Comparison of ENCODE assay signal across 8 cellular contexts in the genomic region with DNA sequence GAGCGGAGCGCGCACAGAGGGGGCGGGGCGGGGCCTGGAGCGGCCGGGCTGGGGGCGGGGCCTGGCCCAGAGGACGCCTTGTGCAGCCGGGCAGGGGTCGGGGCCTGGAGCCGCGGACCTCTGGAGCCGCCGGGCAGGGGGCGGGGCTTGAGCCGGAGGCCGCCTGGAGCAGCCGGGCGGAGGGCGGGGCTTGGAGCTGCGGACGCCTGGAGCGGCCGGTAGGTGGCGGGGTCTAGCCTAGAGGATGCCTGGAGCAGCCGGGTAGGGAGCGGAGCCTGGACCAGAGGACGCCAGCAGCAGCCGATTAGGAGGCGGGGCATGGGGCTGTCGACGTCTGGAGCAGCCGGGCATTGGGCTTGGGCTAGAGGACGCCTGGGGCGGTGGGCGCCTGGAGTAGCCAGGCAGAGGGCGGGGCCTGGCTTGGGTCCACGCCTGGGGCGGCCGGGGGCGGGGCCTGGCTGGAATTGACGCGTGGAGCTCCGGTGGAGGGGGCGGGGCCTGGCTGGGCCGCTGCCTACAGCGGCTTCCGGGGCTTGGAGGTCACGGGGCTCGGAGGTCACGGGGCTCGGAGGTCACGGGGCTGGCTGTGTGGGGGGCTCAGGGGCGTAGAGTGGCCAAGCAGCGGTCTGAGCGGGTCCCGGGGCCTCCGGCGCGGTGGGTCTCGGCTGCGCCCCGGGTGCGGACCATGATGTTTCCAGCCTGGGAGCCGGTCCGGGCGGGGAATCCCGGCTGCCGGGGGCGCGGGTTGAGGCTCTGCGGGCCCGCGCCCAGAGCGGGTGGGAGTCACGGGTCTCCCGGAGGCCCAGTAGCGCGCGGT. TPM values are rescaled to one million over a fixed set of nuclear protein-coding genes. Genes with fewer than 3 reads are reported as not detected.
A peak's percentile ranks its signal among the peaks of the same experiment; 100 is the strongest.
DNase-seq lines count a peak whose midpoint lies in the region; TF ChIP-seq lines count a peak whose summit lies in the region.

Gene ANKRD10 (minus strand): TSS at position 13 of the 817 bp plus-strand sequence. CDS start 135 bp downstream, outside the sequence.

- H3K27ac ChIP-seq in MM.1S (ENCODE audit: low read length) (peak within 1 kb of the TSS; percentile 97), stomach smooth muscle (ENCODE audit: low read length) (peak within 1 kb of the TSS; percentile 98)

- peak within 1 kb of the TSS; percentile 95 for H3K4me3 Mint-ChIP-seq in neural crest cell

- H3K27me3 ChIP-seq in MM.1S (replicated peaks; ENCODE audit: insufficient read depth, low read length) (no peaks in the 10 kb centered on the region), stomach smooth muscle (ENCODE audit: control insufficient read depth in 1 of 2, insufficient read depth in 2 of 2, low read length in 2 of 2) (no peaks in the 10 kb centered on the region)

- no peaks in the 10 kb centered on the region for H3K36me3 Mint-ChIP-seq in neural crest cell (ENCODE audit: low read depth)

- H3K4me1 ChIP-seq in MM.1S (ENCODE audit: low read length) (peaks cover 25% of the 10 kb centered on the region), stomach smooth muscle (ENCODE audit: control insufficient read depth, insufficient read depth, low read length) (peaks cover 25% of the 10 kb centered on the region)

- H3K9me3 ChIP-seq in MM.1S (replicated peaks; ENCODE audit: insufficient read depth, low read length) (no peaks in the 10 kb centered on the region), stomach smooth muscle (ENCODE audit: control insufficient read depth in 2 of 2, low read length in 2 of 2) (no peaks in the 10 kb centered on the region)

- H3K36me3 ChIP-seq in MM.1S (replicated peaks; ENCODE audit: insufficient read depth, low read length) (peaks cover 4% of the 10 kb centered on the region; the same call in 1 of the 2 replicates), stomach smooth muscle (ENCODE audit: control insufficient read depth in 2 of 2, insufficient read depth in 2 of 2, low read length in 2 of 2) (peaks cover 0 to 2% of the 10 kb centered on the region in 2 donors)

- peak within 1 kb of the TSS; percentile 83 for H3K4me2 ChIP-seq in MM.1S (ENCODE audit: low read depth, low read length)

- no peaks in the 10 kb centered on the region for H3K9me2 ChIP-seq in MM.1S (replicated peaks; ENCODE audit: insufficient read depth, low read length)

- DNase-seq in GDM1 (lab: John Stamatoyannopoulos, UW), result peak; percentile 100
- peak; percentile 98 for DNase-seq in HCEC 1CT
- peak; percentile 98 for DNase-seq in MM.1S
- DNase-seq in SIG-M5 (lab: John Stamatoyannopoulos, UW), result peak; percentile 75
- DNase-seq in activated gamma-delta T cell (lab: John Stamatoyannopoulos, UW), result peak; percentile 88
- DNase-seq in fibroblast of villous mesenchyme (ENCODE audit: low read depth), result peak; percentile 100
- peak; percentile 98 for DNase-seq in neural crest cell (ENCODE audit: low read depth, low spot score)

- H3F3A ChIP-seq in MM.1S (ENCODE audit: insufficient read depth, low read length), result peaks cover 29% of the 10 kb centered on the region

- H3K79me2 ChIP-seq in MM.1S (ENCODE audit: low read length), result peaks cover 43% of the 10 kb centered on the region

- H3K9ac ChIP-seq in MM.1S (ENCODE audit: low read length) (peak within 1 kb of the TSS; percentile 98), stomach smooth muscle (ENCODE audit: low read length in 2 of 2) (peak within 1 kb of the TSS; percentile 90 to 93)

- H4K20me1 ChIP-seq in MM.1S (ENCODE audit: insufficient read depth, low read length), result no peaks in the 10 kb centered on the region; the same call in 1 of the 2 replicates

- peaks cover 44% of the 10 kb centered on the region for H3K4me1 Mint-ChIP-seq in neural crest cell

- peak within 1 kb of the TSS; percentile 99 for H3K27ac Mint-ChIP-seq in neural crest cell (ENCODE audit: unreplicated experiment)

- H3K27me3 Mint-ChIP-seq in neural crest cell (ENCODE audit: low read depth), result no peaks in the 10 kb centered on the region

- TF ChIP-seq CTCF in MM.1S (IDR thresholded peaks at IDR 0.05; ENCODE audit: low read length), result peak; percentile 70
- peak; percentile 75 for TF ChIP-seq CTCF in fibroblast of villous mesenchyme (IDR thresholded peaks at IDR 0.05; ENCODE audit: insufficient read depth, low read depth, low read length)
- TF ChIP-seq CTCF in neural crest cell (conservative IDR thresholded peaks at IDR 0.05), result peak; percentile 90

- H2AFZ ChIP-seq in MM.1S (ENCODE audit: low read length), result peak within 1 kb of the TSS; percentile 82

- peak within 1 kb of the TSS; percentile 99 for H3K4me3 ChIP-seq in MM.1S (ENCODE audit: low read length)
- H3K4me3 ChIP-seq in fibroblast of villous mesenchyme (ENCODE audit: low read depth, low read length), result peak within 1 kb of the TSS; percentile 97
- H3K4me3 ChIP-seq in stomach smooth muscle (ENCODE audit: low read length in 2 of 2), result peak within 1 kb of the TSS; percentile 80 to 96

- H3K9me3 Mint-ChIP-seq in neural crest cell, result no peaks in the 10 kb centered on the region

RNA-seq across cellular contexts. Expression of gene ANKRD10, which starts in this region (rescaled TPM):
- 60.5 and 89.5 TPM in 2 replicates for total RNA-seq in fibroblast of villous mesenchyme
- total RNA-seq in neural crest cell, result 194 and 204 TPM in 2 replicates

Comparison
In these comparisons a context has a peak if more than half of its experiments do, and no peak if none do; other contexts are left out.
1. Peak in every context shown above with its lines: DNase-seq, H3K4me3 ChIP-seq and H3K27ac ChIP-seq.